8 cellular contexts compared by ENCODE assay signal in genomic region chr9:5437254-5438216, GRCh38.
DNase-seq lines count a peak whose midpoint lies in the region; ATAC-seq and TF ChIP-seq lines count a peak whose summit lies in the region.

Gene PLGRKT, minus strand, starts transcription at chr9:5437925. Its CDS starts 5,948 bp downstream, at chr9:5431977.

- CTCF ChIA-PET in GM10248 (lab: Yijun Ruan, JAX): interaction anchor here (1.1 to 4.8 kb wide), 8 partner anchors 9 to 169 kb away, joined by 3 to 39 read pairs (median 7); partner anchors contain the start of gene CD274

- no peaks in the 10 kb centered on the region for H3K27me3 Mint-ChIP-seq in activated naive CD4-positive, alpha-beta T cell treated with anti-CD3 and anti-CD28 coated beads, Interleukin-2, amount 50 U/mL, for 24 hours

- H3K4me1 Mint-ChIP-seq in activated naive CD4-positive, alpha-beta T cell treated with anti-CD3 and anti-CD28 coated beads, Interleukin-2, amount 50 U/mL, for 24 hours: peaks cover 49% of the 10 kb centered on the region

- ATAC-seq in HG02571 (IDR thresholded peaks at IDR 0.05; ENCODE audit: unreplicated experiment) (peak; percentile 86), SK-N-SH treated with all-trans-retinoic acid at 6 μM for 48 hours (peak; percentile 99)

- POLR2A ChIA-PET in GM10248 (lab: Yijun Ruan, JAX): interaction anchor here (0.6 to 4.5 kb wide), 5 partner anchors 12 to 594 kb away, joined by 3 to 27 read pairs (median 5); partner anchors contain the start of gene CD274

- H3K36me3 Mint-ChIP-seq in activated naive CD4-positive, alpha-beta T cell treated with anti-CD3 and anti-CD28 coated beads, Interleukin-2, amount 50 U/mL, for 24 hours: peaks cover 6% of the 10 kb centered on the region

- H3K9me3 Mint-ChIP-seq in activated naive CD4-positive, alpha-beta T cell treated with anti-CD3 and anti-CD28 coated beads, Interleukin-2, amount 50 U/mL, for 24 hours: no peaks in the 10 kb centered on the region

- TF ChIP-seq CTCF in GM10248 (IDR thresholded peaks at IDR 0.05; ENCODE audit: control extremely low read depth, extremely low read depth, low read depth, missing control alignments): peak; percentile 17

- peak within 1 kb of the TSS; percentile 99 for H3K27ac Mint-ChIP-seq in activated naive CD4-positive, alpha-beta T cell treated with anti-CD3 and anti-CD28 coated beads, Interleukin-2, amount 50 U/mL, for 24 hours

- DNase-seq in GM10248 (ENCODE audit: extremely low spot score): peak; percentile 90
- peak; percentile 81 for DNase-seq in NCI-H1048 (lab: John Stamatoyannopoulos, UW)
- DNase-seq in germinal center (ENCODE audit: low spot score): peak; percentile 86
- DNase-seq in non-pigmented ciliary epithelial cell (ENCODE audit: low read depth): peak; percentile 63
- DNase-seq in superior temporal gyrus (ENCODE audit: extremely low spot score): peak; percentile 98

- peak within 1 kb of the TSS; percentile 97 for H3K4me3 Mint-ChIP-seq in activated naive CD4-positive, alpha-beta T cell treated with anti-CD3 and anti-CD28 coated beads, Interleukin-2, amount 50 U/mL, for 24 hours

TF ChIP-seq in SK-N-SH treated with all-trans-retinoic acid at 6 μM for 48 hours, 23 proteins besides CTCF, POLR2A, EP300 and RAD21:
- no peak for TF ChIP-seq BACH2 (CRISPR knock-in tag; IDR thresholded peaks at IDR 0.05; ENCODE audit: borderline replicate concordance)
- no peak for TF ChIP-seq CREB5 (CRISPR knock-in tag; IDR thresholded peaks at IDR 0.05; ENCODE audit: low read depth)
- peak; percentile 34; the same call in 1 of the 2 replicates for TF ChIP-seq ZFP3 (CRISPR knock-in tag; IDR thresholded peaks at IDR 0.05)
TF ChIP-seq in SK-N-SH treated with all-trans-retinoic acid at 6 μM for 48 hours: peak in this region for 1.

Comparison
In these comparisons a context has a peak if more than half of its experiments do, and no peak if none do; other contexts are left out.
1. Peak in every context shown above with its lines: DNase-seq and ATAC-seq.